ENCODE assay signal across 7 cellular contexts in the genomic region with DNA sequence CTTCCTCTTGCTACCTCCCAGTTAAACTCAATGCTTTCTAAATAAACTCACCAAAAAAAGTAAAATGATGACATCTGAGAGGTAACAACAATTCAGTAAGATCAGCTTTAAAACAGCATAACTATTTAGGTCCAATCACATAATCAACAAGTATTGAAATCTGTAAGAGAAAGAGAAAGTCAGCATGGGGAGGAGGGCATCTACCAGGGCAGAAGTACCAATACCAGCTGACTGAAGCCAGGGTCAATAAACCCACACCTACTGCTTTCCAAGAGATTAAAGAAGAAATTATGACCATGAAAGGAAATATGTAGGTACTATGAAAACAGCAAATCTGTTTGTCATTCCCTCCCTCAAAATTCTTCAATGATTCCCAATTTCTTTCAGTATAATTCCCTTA. TPM values are rescaled to one million over a fixed set of nuclear protein-coding genes. Genes with fewer than 3 reads are reported as not detected.
"Had no signal": no experiment of that assay in that cellular context is flagged by ENCODE, and none has a peak within 500 bp of the region (broad histone marks: within the 10 kb centered on the region; RNA-seq: fewer than 3 reads in every experiment).

No MANE protein-coding gene starts in this region.

- H3K4me1 Mint-ChIP-seq: IgD-negative memory B cell had no signal

- H3K27ac Mint-ChIP-seq: IgD-negative memory B cell had no signal

- FAIRE-seq: HepG2, HTR-8/SVneo, K562 had no signal

- H3K27ac ChIP-seq: HL-60 had no signal

- DNase-seq: IMR-90, KBM-7 had no signal

- H3K36me3 Mint-ChIP-seq: IgD-negative memory B cell had no signal

- H3K9me3 Mint-ChIP-seq: IgD-negative memory B cell had no signal

- H3K4me3 Mint-ChIP-seq: IgD-negative memory B cell had no signal

- H3K4me3 ChIP-seq: K562 had no signal

RNA-seq across cellular contexts. Expression of gene IGF2BP2, which starts 42.2 kb away (rescaled TPM):
- polyA plus RNA-seq: IgD-negative memory B cell had no signal
